Comparison of ENCODE assay signal across 8 cellular contexts in genomic region chr20:44190197-44190852, GRCh38. TPM values are rescaled to one million over a fixed set of nuclear protein-coding genes. Genes with fewer than 3 reads are reported as not detected.
DNase-seq lines count a peak whose midpoint lies in the region; ATAC-seq and TF ChIP-seq lines count a peak whose summit lies in the region.
"Not testable (repeated sequence)": the region's sequence is repeated elsewhere in the genome, so short reads cannot be mapped to it uniquely, and the experiment has no call there.

No MANE protein-coding gene starts in this region.

- ATAC-seq in T-helper 17 cell = peak; percentile 65
- ATAC-seq in activated naive CD4-positive, alpha-beta T cell treated with anti-CD3 and anti-CD28 coated beads, Interleukin-2, amount 50 U/mL, for 72 hours = peak; percentile 49 to 60
- ATAC-seq in stimulated activated naive CD8-positive, alpha-beta T cell treated with anti-CD3 and anti-CD28 coated beads, Interleukin-15, amount 100 ng/mL, for 72 hours = peak; percentile 61

- H3K36me3 Mint-ChIP-seq in Calu3 (ENCODE audit: insufficient read depth, unreplicated experiment); activated naive CD4-positive, alpha-beta T cell treated with anti-CD3 and anti-CD28 coated beads, Interleukin-2, amount 50 U/mL, for 72 hours: not testable (repeated sequence)
- peaks cover 11% of the 10 kb centered on the region for H3K36me3 Mint-ChIP-seq in T-helper 17 cell (ENCODE audit: low read depth)

- BruUV-seq in Calu3 (replicated peaks; lab: Mats Ljungman, UMichigan) = not testable (repeated sequence)

- peak; percentile 84 for TF ChIP-seq CTCF in Calu3 (IDR thresholded peaks at IDR 0.05; ENCODE audit: unreplicated experiment)
- TF ChIP-seq CTCF in fibroblast of pulmonary artery (IDR thresholded peaks at IDR 0.05; ENCODE audit: low read length, missing control alignments) = peak; percentile 85

- H3K9me3 Mint-ChIP-seq in Calu3 (ENCODE audit: low read depth, unreplicated experiment); activated naive CD4-positive, alpha-beta T cell treated with anti-CD3 and anti-CD28 coated beads, Interleukin-2, amount 50 U/mL, for 72 hours; stimulated activated naive CD8-positive, alpha-beta T cell treated with anti-CD3 and anti-CD28 coated beads, Interleukin-15, amount 100 ng/mL, for 72 hours: not testable (repeated sequence)

- CTCF ChIA-PET in Calu3 (lab: Charles Lee) = interaction anchor here (0.7 to 2.9 kb wide), 13 partner anchors 9 to 86 kb away, joined by 3 to 133 read pairs (median 6); no protein-coding TSS in a partner anchor

- not testable (repeated sequence) for H3K9me3 ChIP-seq in T-helper 17 cell (ENCODE audit: control insufficient read depth, low read length, poor library complexity, severe bottlenecking)

- intact Hi-C loops in Calu3 (cut with micrococcal nuclease; ENCODE audit: unreplicated experiment) = loop anchor here (1.0 kb wide), 1 partner anchor 74 kb away; no protein-coding TSS in a partner anchor

- H3K4me1 Mint-ChIP-seq in Calu3 (ENCODE audit: low read depth, unreplicated experiment) (peaks cover 16% of the 10 kb centered on the region), T-helper 17 cell (peaks cover 19% of the 10 kb centered on the region)
- H3K4me1 Mint-ChIP-seq in stimulated activated naive CD8-positive, alpha-beta T cell treated with anti-CD3 and anti-CD28 coated beads, Interleukin-15, amount 100 ng/mL, for 72 hours = peaks cover 20% of the 10 kb centered on the region

- DNase-seq in Calu3 = peak; percentile 82
- DNase-seq in HPDE6-E6E7 (ENCODE audit: extremely low spot score) = peak; percentile 70
- peak; percentile 45 for DNase-seq in NCI-H345 treated with DMSO at 0.1 percent for 48 hours (lab: John Stamatoyannopoulos, UW; ENCODE audit: unreplicated experiment)
- peak in 1 of 3 donors; percentile 27 for DNase-seq in T-helper 17 cell
- peak in 1 of 2 donors; percentile 60 for DNase-seq in activated naive CD4-positive, alpha-beta T cell treated with anti-CD3 and anti-CD28 coated beads, Interleukin-2, amount 50 U/mL, for 72 hours (ENCODE audit: low spot score in 2 of 2)
- DNase-seq in fibroblast of pulmonary artery (ENCODE audit: low read depth) = peak; percentile 85
- DNase-seq in mucosa of gallbladder (ENCODE audit: low spot score) = peak; percentile 45
- peak; percentile 45 to 49 for DNase-seq in stimulated activated naive CD8-positive, alpha-beta T cell treated with anti-CD3 and anti-CD28 coated beads, Interleukin-15, amount 100 ng/mL, for 72 hours

- not testable (repeated sequence) for H3K4me3 ChIP-seq in fibroblast of pulmonary artery (replicated peaks; ENCODE audit: low read depth, low read length)

- not testable (repeated sequence) for H3K4me3 Mint-ChIP-seq in Calu3 (ENCODE audit: low read depth, unreplicated experiment); T-helper 17 cell; stimulated activated naive CD8-positive, alpha-beta T cell treated with anti-CD3 and anti-CD28 coated beads, Interleukin-15, amount 100 ng/mL, for 72 hours

- not testable (repeated sequence) for H3K27ac Mint-ChIP-seq in Calu3 (ENCODE audit: unreplicated experiment); T-helper 17 cell; activated naive CD4-positive, alpha-beta T cell treated with anti-CD3 and anti-CD28 coated beads, Interleukin-2, amount 50 U/mL, for 72 hours; stimulated activated naive CD8-positive, alpha-beta T cell treated with anti-CD3 and anti-CD28 coated beads, Interleukin-15, amount 100 ng/mL, for 72 hours

- peaks cover 15% of the 10 kb centered on the region for H3K27me3 Mint-ChIP-seq in Calu3 (ENCODE audit: unreplicated experiment)
- peaks cover 42% of the 10 kb centered on the region for H3K27me3 Mint-ChIP-seq in T-helper 17 cell
- peaks cover 39% of the 10 kb centered on the region for H3K27me3 Mint-ChIP-seq in stimulated activated naive CD8-positive, alpha-beta T cell treated with anti-CD3 and anti-CD28 coated beads, Interleukin-15, amount 100 ng/mL, for 72 hours

RNA-seq across cellular contexts. Expression of gene JPH2, which starts 3.3 kb away (rescaled TPM):
- total RNA-seq in Calu3 (2022) = 0.50 and 0.59 TPM in 2 replicates
- total RNA-seq in T-helper 17 cell = not detected
- total RNA-seq in activated naive CD4-positive, alpha-beta T cell treated with anti-CD3 and anti-CD28 coated beads, Interleukin-2, amount 50 U/mL, for 72 hours = under 1 TPM in 1 of 2 donors, not detected in 1; 0.97 TPM
- total RNA-seq in mucosa of gallbladder = 48.9 TPM

RNA-seq across cellular contexts. Expression of gene OSER1, which starts 20.2 kb away (rescaled TPM):
- total RNA-seq in Calu3 (2022) (52.2 and 56.7 TPM in 2 replicates), T-helper 17 cell (100 to 1,000 TPM in 1 of 2 donors, 10 to 100 TPM in 1; 88.5 to 103 TPM), mucosa of gallbladder (34.8 TPM)
- total RNA-seq in activated naive CD4-positive, alpha-beta T cell treated with anti-CD3 and anti-CD28 coated beads, Interleukin-2, amount 50 U/mL, for 72 hours = 10 to 100 TPM; 32.2 to 42.8 TPM

RNA-seq across cellular contexts. Expression of gene GDAP1L1, which starts 56.8 kb away (rescaled TPM):
- total RNA-seq in Calu3 (2022) (not detected in 2 replicates), T-helper 17 cell (not detected), mucosa of gallbladder (not detected)
- not detected for total RNA-seq in activated naive CD4-positive, alpha-beta T cell treated with anti-CD3 and anti-CD28 coated beads, Interleukin-2, amount 50 U/mL, for 72 hours

Comparison
In these comparisons a context has a peak if more than half of its experiments do, and no peak if none do; other contexts are left out.
1. RNA of gene JPH2, which starts 3.3 kb away (total RNA-seq): 48.9 TPM in mucosa of gallbladder (single experiment); 0.97 TPM in activated naive CD4-positive, alpha-beta T cell treated with anti-CD3 and anti-CD28 coated beads, Interleukin-2, amount 50 U/mL, for 72 hours, 0.50 to 0.59 TPM in Calu3 and not detected in T-helper 17 cell; every median in the first group is over 10 times any median in the second.
2. Peak in every context shown above with its lines, with median percentiles within 50 percentile points of each other: ATAC-seq.